21 cellular contexts compared by ENCODE assay signal in genomic region chr6:24054388-24054787, GRCh38.
DNase-seq lines count a peak whose midpoint lies in the region; ATAC-seq and TF ChIP-seq lines count a peak whose summit lies in the region.
"Had no signal": no experiment of that assay in that cellular context is flagged by ENCODE, and none has a peak within 500 bp of the region (broad histone marks: within the 10 kb centered on the region; RNA-seq: fewer than 3 reads in every experiment).

No MANE protein-coding gene starts in this region.

- no peaks in the 10 kb centered on the region for H3K79me2 ChIP-seq in GM23338 (replicated peaks; ENCODE audit: insufficient read depth)

- H3K9me3 ChIP-seq in heart left ventricle = no peaks in the 10 kb centered on the region
- H3K9me3 ChIP-seq: HAP-1 had no signal

- no peaks in the 10 kb centered on the region for H3F3A ChIP-seq in GM23338 (replicated peaks; ENCODE audit: low read depth)

- H3K9me3 Mint-ChIP-seq in GM23338 = no peaks in the 10 kb centered on the region

- H4K20me1 ChIP-seq in GM23338 (replicated peaks; ENCODE audit: insufficient read depth) = no peaks in the 10 kb centered on the region

- no peak for TF ChIP-seq POLR2A in heart left ventricle (IDR thresholded peaks at IDR 0.05)

- peak; percentile 72 for ATAC-seq in GM23338
- no peak for ATAC-seq in heart left ventricle
- ATAC-seq: Right ventricle myocardium inferior, T-helper 17 cell had no signal

- H3K27ac ChIP-seq in GM23338 (ENCODE audit: low read depth) (no peak overlapping the region), VCaP (no peak overlapping the region), heart left ventricle (no peak overlapping the region)
- H3K27ac ChIP-seq: HL-60 had no signal

- H3K4me1 ChIP-seq in GM23338 (ENCODE audit: insufficient read depth) (no peaks in the 10 kb centered on the region), heart left ventricle (no peaks in the 10 kb centered on the region)
- H3K4me1 ChIP-seq: HAP-1 had no signal

- no peak overlapping the region for H3K4me3 Mint-ChIP-seq in GM23338
- H3K4me3 Mint-ChIP-seq: CD4-positive, alpha-beta memory T cell; T-helper 17 cell had no signal

- H3K27ac Mint-ChIP-seq in GM23338 = no peak overlapping the region
- H3K27ac Mint-ChIP-seq: CD4-positive, alpha-beta memory T cell; T-helper 17 cell had no signal

- H3K4me3 ChIP-seq in GM23338 (no peak overlapping the region), heart left ventricle (no peak overlapping the region)
- H3K4me3 ChIP-seq: HAP-1 had no signal

- H3K27me3 Mint-ChIP-seq in GM23338 (ENCODE audit: insufficient read depth, low read depth, poor library complexity) = no peaks in the 10 kb centered on the region
- H3K27me3 Mint-ChIP-seq: CD4-positive, alpha-beta memory T cell; T-helper 17 cell had no signal

- intact Hi-C loops in heart left ventricle (cut with DNase I) = no loop called here

- no peaks in the 10 kb centered on the region for H3K4me1 Mint-ChIP-seq in GM23338
- H3K4me1 Mint-ChIP-seq: CD4-positive, alpha-beta memory T cell; T-helper 17 cell had no signal

- DNase-seq in DMS53 (lab: John Stamatoyannopoulos, UW) (peak; percentile 40), DMS53 treated with DMSO at 0.1 percent for 48 hours (lab: John Stamatoyannopoulos, UW; ENCODE audit: unreplicated experiment) (no peak), GM23338 (ENCODE audit: low spot score) (peak; percentile 48), iPS-NIHi7 (ENCODE audit: extremely low spot score) (peak; percentile 24), heart left ventricle (no peak), GM19238 (ENCODE audit: insufficient read length, low spot score) (no peak), Ammon's horn (ENCODE audit: low spot score) (no peak)
- DNase-seq: 8988T; CD4-positive, alpha-beta memory T cell; DMS79 treated with DMSO at 0.1 percent for 48 hours; IMR-90; MM.1S; NCI-H1092 treated with DMSO at 0.1 percent for 48 hours; NCI-H2107; NCI-H226; NCI-H524; T-helper 17 cell had no signal

- WGBS in heart left ventricle, 4 donors = 60 to 71% (median 70%) methylated on average over 3 of the region's 3 CpGs

- no peak overlapping the region for H2AFZ ChIP-seq in GM23338

- H3K36me3 Mint-ChIP-seq in GM23338 (ENCODE audit: low read depth) = no peaks in the 10 kb centered on the region
- H3K36me3 Mint-ChIP-seq: CD4-positive, alpha-beta memory T cell had no signal

- peak; percentile 44 to 77 for TF ChIP-seq CTCF in GM23338 (conservative IDR thresholded peaks at IDR 0.05; ENCODE audit: low read depth in 2 of 2)
- peak; percentile 28; the same call in 1 of the 2 replicates for TF ChIP-seq CTCF in VCaP (conservative IDR thresholded peaks at IDR 0.05)
- TF ChIP-seq CTCF in heart left ventricle (IDR thresholded peaks at IDR 0.05) = no peak

- H3K4me2 ChIP-seq in GM23338 = no peak overlapping the region

- H3K36me3 ChIP-seq in GM23338 (ENCODE audit: insufficient read depth) = no peaks in the 10 kb centered on the region
- no peaks in the 10 kb centered on the region for H3K36me3 ChIP-seq in heart left ventricle
- H3K36me3 ChIP-seq: HAP-1 had no signal

- H3K27me3 ChIP-seq in GM23338 (ENCODE audit: insufficient read depth) (no peaks in the 10 kb centered on the region), heart left ventricle (no peaks in the 10 kb centered on the region)

- H3K9me2 ChIP-seq in GM23338 (ENCODE audit: insufficient read depth) = no peaks in the 10 kb centered on the region; the same call in 1 of the 2 replicates

TF ChIP-seq in GM23338, 12 proteins besides CTCF, POLR2A, EP300 and RAD21 (continues in another document):
- TF ChIP-seq CREB1 (CRISPR knock-in tag; IDR thresholded peaks at IDR 0.05; ENCODE audit: low read depth) = no peak
- TF ChIP-seq ZNF462 (CRISPR knock-in tag; IDR thresholded peaks at IDR 0.05) = no peak
- TF ChIP-seq NANOG (IDR thresholded peaks at IDR 0.05; ENCODE audit: borderline replicate concordance) = no peak
- no peak for TF ChIP-seq ZNF331 (CRISPR knock-in tag; IDR thresholded peaks at IDR 0.05; ENCODE audit: low read depth)
- no peak for TF ChIP-seq ETS1 (IDR thresholded peaks at IDR 0.05)
- no peak for TF ChIP-seq STAT1 (IDR thresholded peaks at IDR 0.05; ENCODE audit: unreplicated experiment)
- no peak for TF ChIP-seq ZNF114 (CRISPR knock-in tag; IDR thresholded peaks at IDR 0.05)
- no peak for TF ChIP-seq JUNB (IDR thresholded peaks at IDR 0.05; ENCODE audit: unreplicated experiment)
- TF ChIP-seq EZH2phosphoT487 (IDR thresholded peaks at IDR 0.05; ENCODE audit: unreplicated experiment) = no peak
- no peak for TF ChIP-seq EZH2 (IDR thresholded peaks at IDR 0.05; ENCODE audit: low read depth, unreplicated experiment)

Comparison
In these comparisons a context has a peak if more than half of its experiments do, and no peak if none do; other contexts are left out.
1. DNase-seq: peak in DMS53 (single experiment), GM23338 (single experiment) and iPS-NIHi7 (single experiment); none in DMS53 treated with DMSO at 0.1 percent for 48 hours (single experiment), heart left ventricle (0 of 5), GM19238 (single experiment) and Ammon's horn (single experiment).
2. CTCF ChIP-seq: peak in GM23338 (2 of 2) and VCaP (single experiment); none in heart left ventricle (0 of 12).